In genomic region chr5:71289946-71290345, GRCh38 we compare ENCODE assay signal across 8 cellular contexts.
A peak's percentile ranks its signal among the peaks of the same experiment; 100 is the strongest.
DNase-seq lines count a peak whose midpoint lies in the region; ATAC-seq and TF ChIP-seq lines count a peak whose summit lies in the region.
"Not testable (repeated sequence)": the region's sequence is repeated elsewhere in the genome, so short reads cannot be mapped to it uniquely, and the experiment has no call there.

No MANE protein-coding gene starts in this region.

- not testable (repeated sequence) for H4K20me1 ChIP-seq in GM23248 (ENCODE audit: insufficient read depth)

- not testable (repeated sequence) for H3K27me3 Mint-ChIP-seq in activated naive CD8-positive, alpha-beta T cell treated with anti-CD3 and anti-CD28 coated beads for 36 hours; natural killer cell treated with Interleukin-12 subunit alpha and Interleukin-12 subunit beta and Interleukin-15 and Interleukin-18, amount 100 ng/mL, for 72 hours; type B pancreatic cell

- 1 to 2% methylated on average over 20 to 25 of the region's 42 CpGs for WGBS in GM23248 (ENCODE audit: low coverage in 1 of 2, low lambda C conversion rate in 2 of 2, missing lambda C conversion rate in 2 of 2), 2 experiments
- 0 to 1% (median 1%) methylated on average over 15 to 21 of the region's 42 CpGs; no CpG with 5 or more reads in 1 of the 5 donors for WGBS in spleen, 5 donors

- not testable (repeated sequence) for TF ChIP-seq CTCF in coronary artery (IDR thresholded peaks at IDR 0.05)
- peak; percentile 25 for TF ChIP-seq CTCF in left ventricle myocardium inferior (IDR thresholded peaks at IDR 0.05; ENCODE audit: borderline replicate concordance)
- peak in 4 of 11 experiments; percentile 24 to 41 (median 30) for TF ChIP-seq CTCF in spleen (IDR thresholded peaks at IDR 0.05 in 8 of 11, conservative IDR thresholded peaks at IDR 0.05 in 3 of 11)
- peak; percentile 18 for TF ChIP-seq CTCF in type B pancreatic cell (conservative IDR thresholded peaks at IDR 0.05)

- not testable (repeated sequence) for DNase-seq in GM23248; SJCRH30; coronary artery (ENCODE audit: low spot score); left ventricle myocardium inferior; spleen; type B pancreatic cell (ENCODE audit: extremely low spot score, unreplicated experiment)
- peak; percentile 39 for DNase-seq in activated naive CD8-positive, alpha-beta T cell treated with anti-CD3 and anti-CD28 coated beads for 36 hours
- DNase-seq in natural killer cell treated with Interleukin-12 subunit alpha and Interleukin-12 subunit beta and Interleukin-15 and Interleukin-18, amount 100 ng/mL, for 72 hours (ENCODE audit: low spot score): peak; percentile 66

- H3K36me3 ChIP-seq in GM23248 (ENCODE audit: low read depth); SJCRH30; left ventricle myocardium inferior; spleen: not testable (repeated sequence)

- not testable (repeated sequence) for H3K9me2 ChIP-seq in GM23248 (ENCODE audit: insufficient read depth)

- in situ Hi-C loops in GM23248 (cut with MboI): not testable (repeated sequence)

- TF ChIP-seq POLR2A in spleen (IDR thresholded peaks at IDR 0.05): not testable (repeated sequence)

- H3K79me2 ChIP-seq in GM23248 (ENCODE audit: insufficient read depth): not testable (repeated sequence)

- not testable (repeated sequence) for H3K9me3 ChIP-seq in GM23248 (ENCODE audit: low read depth); SJCRH30 (replicated peaks); left ventricle myocardium inferior (replicated peaks); spleen

- intact Hi-C loops in left ventricle myocardium inferior (cut with micrococcal nuclease); spleen (cut with DNase I; ENCODE audit: low total_unique reads): not testable (repeated sequence)

- H3K27ac Mint-ChIP-seq in activated naive CD8-positive, alpha-beta T cell treated with anti-CD3 and anti-CD28 coated beads for 36 hours; natural killer cell treated with Interleukin-12 subunit alpha and Interleukin-12 subunit beta and Interleukin-15 and Interleukin-18, amount 100 ng/mL, for 72 hours; type B pancreatic cell: not testable (repeated sequence)

- not testable (repeated sequence) for H3K9me3 Mint-ChIP-seq in activated naive CD8-positive, alpha-beta T cell treated with anti-CD3 and anti-CD28 coated beads for 36 hours; natural killer cell treated with Interleukin-12 subunit alpha and Interleukin-12 subunit beta and Interleukin-15 and Interleukin-18, amount 100 ng/mL, for 72 hours; type B pancreatic cell

- H3K27ac ChIP-seq in GM23248 (peak overlapping the region; percentile 51; the same call in 1 of the 2 replicates), coronary artery (peak overlapping the region in 1 of 2 donors; percentile 77), left ventricle myocardium inferior (replicated peaks) (peak overlapping the region; percentile 80), spleen (peak overlapping the region in 7 of 8 donors; percentile 63 to 78 (median 72))
- not testable (repeated sequence) for H3K27ac ChIP-seq in SJCRH30

- H3K4me1 ChIP-seq in GM23248 (ENCODE audit: insufficient read depth); SJCRH30; left ventricle myocardium inferior; spleen: not testable (repeated sequence)

- H3K4me3 ChIP-seq in GM23248 (peak overlapping the region; percentile 62), SJCRH30 (peak overlapping the region; percentile 44), coronary artery (peak overlapping the region; percentile 68), left ventricle myocardium inferior (peak overlapping the region; percentile 58), spleen (peak overlapping the region in 7 of 8 donors; percentile 20 to 55 (median 32))

- H3F3A ChIP-seq in GM23248 (ENCODE audit: insufficient read depth): not testable (repeated sequence)

- H2AFZ ChIP-seq in GM23248: not testable (repeated sequence)

- H3K9ac ChIP-seq in GM23248: peak overlapping the region; percentile 67

- not testable (repeated sequence) for H3K36me3 Mint-ChIP-seq in activated naive CD8-positive, alpha-beta T cell treated with anti-CD3 and anti-CD28 coated beads for 36 hours; natural killer cell treated with Interleukin-12 subunit alpha and Interleukin-12 subunit beta and Interleukin-15 and Interleukin-18, amount 100 ng/mL, for 72 hours; type B pancreatic cell

- not testable (repeated sequence) for H3K4me1 Mint-ChIP-seq in activated naive CD8-positive, alpha-beta T cell treated with anti-CD3 and anti-CD28 coated beads for 36 hours; natural killer cell treated with Interleukin-12 subunit alpha and Interleukin-12 subunit beta and Interleukin-15 and Interleukin-18, amount 100 ng/mL, for 72 hours (ENCODE audit: low read depth in 2 of 2); type B pancreatic cell (ENCODE audit: unreplicated experiment)

- H3K4me2 ChIP-seq in GM23248 (ENCODE audit: unreplicated experiment): not testable (repeated sequence)

- H3K4me3 Mint-ChIP-seq in activated naive CD8-positive, alpha-beta T cell treated with anti-CD3 and anti-CD28 coated beads for 36 hours; natural killer cell treated with Interleukin-12 subunit alpha and Interleukin-12 subunit beta and Interleukin-15 and Interleukin-18, amount 100 ng/mL, for 72 hours; type B pancreatic cell: not testable (repeated sequence)

- ATAC-seq in natural killer cell treated with Interleukin-12 subunit alpha and Interleukin-12 subunit beta and Interleukin-15 and Interleukin-18, amount 100 ng/mL, for 72 hours: not testable (repeated sequence)

- H3K27me3 ChIP-seq in GM23248 (replicated peaks; ENCODE audit: insufficient read depth); SJCRH30; left ventricle myocardium inferior (ENCODE audit: low read depth); spleen (replicated peaks in 1 of 7): not testable (repeated sequence)
